ENCODE assay signal across 8 cellular contexts in genomic region chr5:151315998-151316597, GRCh38. TPM values are rescaled to one million over a fixed set of nuclear protein-coding genes. Genes with fewer than 3 reads are reported as not detected.
DNase-seq lines count a peak whose midpoint lies in the region; ATAC-seq, FAIRE-seq and TF ChIP-seq lines count a peak whose summit lies in the region.

No MANE protein-coding gene starts in this region.

- TF ChIP-seq EP300 in A549 (IDR thresholded peaks at IDR 0.05) (no peak), H1 (IDR thresholded peaks at IDR 0.05; ENCODE audit: borderline replicate concordance in 1 of 2, low read depth in 2 of 2, low read length in 2 of 2) (no peak)

- no peak overlapping the region for H2BK15ac ChIP-seq in H1 (ENCODE audit: low read length)

- no peaks in the 10 kb centered on the region for H3K4me1 Mint-ChIP-seq in activated CD4-positive, alpha-beta T cell treated with anti-CD3 and anti-CD28 coated beads, Interleukin-2, amount 10 ng/mL, durations not matched to agents 7 days and 5 days

- no peak overlapping the region for H3K27ac ChIP-seq in A549
- H3K27ac ChIP-seq in H1 (ENCODE audit: low read depth, low read length), result no peak overlapping the region

- H3K56ac ChIP-seq in H1 (replicated peaks; ENCODE audit: insufficient read length, low read depth, low read length), result no peak overlapping the region

- H3K36me3 Mint-ChIP-seq in activated CD4-positive, alpha-beta T cell treated with anti-CD3 and anti-CD28 coated beads, Interleukin-2, amount 10 ng/mL, durations not matched to agents 7 days and 5 days (ENCODE audit: low read depth), result no peaks in the 10 kb centered on the region

- H3K4ac ChIP-seq in H1 (replicated peaks; ENCODE audit: insufficient read length, low read depth, low read length), result no peak overlapping the region

- H3K4me1 ChIP-seq in A549 (no peaks in the 10 kb centered on the region), H1 (replicated peaks in 1 of 4; ENCODE audit: control insufficient read depth in 3 of 4, insufficient read depth in 4 of 4, low read length in 3 of 4) (peaks cover 0 to 2% (median 0%) of the 10 kb centered on the region in 4 experiments; a peak in 2 of 7 replicates)

- H2BK20ac ChIP-seq in H1 (ENCODE audit: low read length), result no peak overlapping the region

- H4K20me1 ChIP-seq in H1 (replicated peaks in 1 of 2; ENCODE audit: control insufficient read depth in 1 of 2, insufficient read depth in 2 of 2, low read length in 2 of 2), result no peaks in the 10 kb centered on the region

- no peak overlapping the region for H4K91ac ChIP-seq in H1 (replicated peaks; ENCODE audit: insufficient read length, low read length)

- FAIRE-seq in A549 (lab: Jason Lieb, UNC) (no peak), H1 (lab: Jason Lieb, UNC) (peak; percentile 78)

- CTCF ChIA-PET in A549 (lab: Yijun Ruan, JAX), result interaction anchor here (0.6 to 2.2 kb wide), 14 partner anchors 11 to 341 kb away, joined by 3 to 9 read pairs (median 4); partner anchors contain the start of genes CCDC69 and GM2A
- CTCF ChIA-PET in activated CD4-positive, alpha-beta T cell treated with anti-CD3 and anti-CD28 coated beads, Interleukin-2, amount 10 ng/mL, durations not matched to agents 7 days and 5 days (lab: Charles Lee), result interaction anchor here (0.9 to 1.7 kb wide), 6 partner anchors 29 to 455 kb away, joined by 3 to 7 read pairs (median 4); partner anchors contain the start of gene G3BP1
- CTCF ChIA-PET in H1 (lab: Charles Lee; ENCODE audit: partially characterized antibody), result interaction anchor here (0.7 to 4.8 kb wide), 43 partner anchors 8 to 426 kb away, joined by 3 to 45 read pairs (median 4); partner anchors contain the start of genes CCDC69, GM2A and SLC36A3

- no peak overlapping the region for H2BK12ac ChIP-seq in H1 (ENCODE audit: low read depth, low read length)

- TF ChIP-seq POLR2A in A549 (IDR thresholded peaks at IDR 0.05; ENCODE audit: low read length), result no peak
- no peak for TF ChIP-seq POLR2A in H1 (IDR thresholded peaks at IDR 0.05; ENCODE audit: control extremely low read depth in 1 of 2, low read depth in 2 of 2, low read length in 2 of 2)

- no peak overlapping the region for H2BK120ac ChIP-seq in H1 (replicated peaks; ENCODE audit: low read depth, low read length)

- H3K18ac ChIP-seq in H1 (ENCODE audit: extremely low read depth, low read length), result no peak overlapping the region

- no peak overlapping the region for H3K14ac ChIP-seq in H1 (ENCODE audit: insufficient read length)

- TF ChIP-seq RAD21 in A549 (conservative IDR thresholded peaks at IDR 0.05 in 1 of 2, IDR thresholded peaks at IDR 0.05 in 1 of 2) (peak; percentile 61 to 76), H1 (IDR thresholded peaks at IDR 0.05 in 1 of 2, conservative IDR thresholded peaks at IDR 0.05 in 1 of 2; ENCODE audit: low read depth in 2 of 2, low read length in 2 of 2) (peak; percentile 74 to 87)

- no peak overlapping the region for H4K8ac ChIP-seq in H1 (ENCODE audit: extremely low read depth, insufficient read depth, low read length)

- WGBS in A549 (ENCODE audit: missing lambda C conversion rate), result 36% methylated on average over 8 of the region's 8 CpGs
- 58% methylated on average over 8 of the region's 8 CpGs; no CpG with 5 or more reads in 1 of the 2 experiments for WGBS in H1 (ENCODE audit: extremely low coverage in 1 of 2, insufficient coverage in 1 of 2, insufficient read length in 1 of 2, insufficient replicate concordance in 2 of 2, low coverage in 1 of 2, low lambda C conversion rate in 2 of 2, missing lambda C conversion rate in 1 of 2), 2 experiments

- DNase-seq in A549 (ENCODE audit: low read depth in 1 of 2, low spot score in 1 of 2) (peak; percentile 62 to 77), NCI-H2029 (lab: John Stamatoyannopoulos, UW) (peak; percentile 60), H1 (ENCODE audit: low read depth in 1 of 2, low spot score in 2 of 2) (peak in 1 of 2 experiments; percentile 85), midbrain (lab: John Stamatoyannopoulos, UW) (peak; percentile 24)
- peak; percentile 57 for DNase-seq in activated CD4-positive, alpha-beta T cell treated with anti-CD3 and anti-CD28 coated beads, Interleukin-2, amount 10 ng/mL, durations not matched to agents 7 days and 5 days
- DNase-seq in stimulated activated CD8-positive, alpha-beta memory T cell treated with anti-CD3 and anti-CD28 coated beads, Interleukin-7, amount 100 ng/mL, for 24 hours (ENCODE audit: low read depth), result peak; percentile 22

- H2AK5ac ChIP-seq in H1 (ENCODE audit: low read depth, low read length), result no peak overlapping the region

- H3K9me3 Mint-ChIP-seq in activated CD4-positive, alpha-beta T cell treated with anti-CD3 and anti-CD28 coated beads, Interleukin-2, amount 10 ng/mL, durations not matched to agents 7 days and 5 days, result peaks cover 4% of the 10 kb centered on the region

- no peak overlapping the region for H3K4me3 Mint-ChIP-seq in activated CD4-positive, alpha-beta T cell treated with anti-CD3 and anti-CD28 coated beads, Interleukin-2, amount 10 ng/mL, durations not matched to agents 7 days and 5 days

- no peaks in the 10 kb centered on the region for H3K79me1 ChIP-seq in H1 (ENCODE audit: low read depth, low read length)

- no peaks in the 10 kb centered on the region for H3K79me2 ChIP-seq in H1 (ENCODE audit: control insufficient read depth in 1 of 2, insufficient read depth in 2 of 2, low read length in 2 of 2)

- H3K4me3 ChIP-seq in A549 (no peak overlapping the region), H1 (ENCODE audit: extremely low read depth in 1 of 4, insufficient read depth in 2 of 4, low read depth in 3 of 4, low read length in 4 of 4) (no peak overlapping the region)

- H4K5ac ChIP-seq in H1 (ENCODE audit: insufficient read length, low read depth, low read length), result no peak overlapping the region

- H3K9me3 ChIP-seq in A549, result peaks cover 4% of the 10 kb centered on the region; the same call in 2 of the 3 replicates
- H3K9me3 ChIP-seq in H1 (ENCODE audit: insufficient read depth in 2 of 2, low read depth in 1 of 2, low read length in 1 of 2), result no peaks in the 10 kb centered on the region

- no peaks in the 10 kb centered on the region for H3K36me3 ChIP-seq in H1 (ENCODE audit: control insufficient read depth in 2 of 4, insufficient read depth in 4 of 4, low read length in 3 of 4)

- ATAC-seq in A549, result peak; percentile 82 to 95
- peak; percentile 80 for ATAC-seq in HG02642 (IDR thresholded peaks at IDR 0.05; ENCODE audit: poor library complexity, unreplicated experiment)

- no peak overlapping the region for H2AFZ ChIP-seq in H1 (ENCODE audit: low read length)

- POLR2A ChIA-PET in A549 (lab: Yijun Ruan, JAX), result interaction anchor here (0.5 to 0.6 kb wide), 2 partner anchors 64 to 424 kb away, joined by 3 to 4 read pairs; partner anchors contain the start of gene GM2A
- POLR2A ChIA-PET in activated CD4-positive, alpha-beta T cell treated with anti-CD3 and anti-CD28 coated beads, Interleukin-2, amount 10 ng/mL, durations not matched to agents 7 days and 5 days (lab: Charles Lee), result no interaction called here
- POLR2A ChIA-PET in H1 (lab: Charles Lee; ENCODE audit: partially characterized antibody), result no interaction called here

- H3K27me3 Mint-ChIP-seq in activated CD4-positive, alpha-beta T cell treated with anti-CD3 and anti-CD28 coated beads, Interleukin-2, amount 10 ng/mL, durations not matched to agents 7 days and 5 days, result peaks cover 5% of the 10 kb centered on the region

- no peaks in the 10 kb centered on the region for H3K27me3 ChIP-seq in H1 (replicated peaks in 1 of 4; ENCODE audit: control insufficient read depth in 3 of 4, extremely low read depth in 1 of 4, insufficient read depth in 3 of 4, low read length in 3 of 4)

- peak; percentile 64 for TF ChIP-seq CTCF in A549 (IDR thresholded peaks at IDR 0.05)
- peak; percentile 95 for TF ChIP-seq CTCF in GM12872 (IDR thresholded peaks at IDR 0.05; ENCODE audit: insufficient read depth, low read depth, low read length)
- TF ChIP-seq CTCF in H1 (IDR thresholded peaks at IDR 0.05; ENCODE audit: control extremely low read depth in 1 of 3, insufficient read depth in 1 of 3, low read depth in 1 of 3, low read length in 3 of 3), result peak; percentile 81 to 90 (median 89)

- H3K4me2 ChIP-seq in A549 (no peak overlapping the region), H1 (ENCODE audit: insufficient read depth in 1 of 2, low read depth in 2 of 2, low read length in 2 of 2) (no peak overlapping the region)

- no peak overlapping the region for H2BK5ac ChIP-seq in H1 (ENCODE audit: low read depth, low read length)

- no peak overlapping the region for H3K9ac ChIP-seq in H1 (replicated peaks in 1 of 4; ENCODE audit: extremely low read depth in 1 of 4, low read depth in 3 of 4, low read length in 3 of 4)

- H3K23me2 ChIP-seq in H1 (ENCODE audit: low read depth, low read length), result no peaks in the 10 kb centered on the region

- H3K27ac Mint-ChIP-seq in activated CD4-positive, alpha-beta T cell treated with anti-CD3 and anti-CD28 coated beads, Interleukin-2, amount 10 ng/mL, durations not matched to agents 7 days and 5 days, result no peak overlapping the region

- no peak overlapping the region for H3K23ac ChIP-seq in H1 (ENCODE audit: insufficient read length)

RNA-seq across cellular contexts. Expression of gene SLC36A3, which starts 12.5 kb away (rescaled TPM):
- polyA plus RNA-seq in A549 (2011; rRNA removed), result not detected in 2 replicates
- not detected in 2 replicates for polyA plus RNA-seq in A549 (2012; cell fraction: cytosol; rRNA removed)
- polyA plus RNA-seq in A549 (2012; cell fraction: nucleus; rRNA removed), result not detected in 2 replicates
- not detected in 3 replicates for polyA plus RNA-seq in A549 (2017; fragmentation: RNase III; extraction: RNeasy Plus Mini Kit Qiagen cat#74134 plus additional on column Dnase treatment)
- not detected in 2 replicates for polyA minus RNA-seq in A549 (2011; rRNA and poly(A)+ RNA removed)
- total RNA-seq in activated CD4-positive, alpha-beta T cell treated with anti-CD3 and anti-CD28 coated beads, Interleukin-2, amount 10 ng/mL, durations not matched to agents 7 days and 5 days, result not detected
- total RNA-seq in H1 (2021; fragmentation: NEBNext Ultra II Directional; extraction: Animal tissue kit (Norgen Biotek cat#: 25700)), result not detected in 2 replicates
- polyA plus RNA-seq in H1 (2011; rRNA removed), result not detected in 2 replicates
- not detected for polyA plus RNA-seq in H1 (2011; cell fraction: cytosol; rRNA removed)
- polyA plus RNA-seq in H1 (2011; cell fraction: nucleus; rRNA removed), result not detected
- polyA plus RNA-seq in H1 (2012, experiment 1 of 2), result not detected in 4 replicates
- polyA plus RNA-seq in H1 (2012, experiment 2 of 2), result not detected
- not detected for polyA plus RNA-seq in H1 (2013, experiment 1 of 2)
- not detected for polyA plus RNA-seq in H1 (2013, experiment 2 of 2)
- not detected in 2 replicates for polyA minus RNA-seq in H1 (2011; rRNA and poly(A)+ RNA removed)
- polyA minus RNA-seq in H1 (2011; cell fraction: cytosol; rRNA and poly(A)+ RNA removed), result not detected
- not detected for polyA minus RNA-seq in H1 (2011; cell fraction: nucleus; rRNA and poly(A)+ RNA removed)

RNA-seq across cellular contexts. Expression of gene SLC36A2, which starts 31.3 kb away (rescaled TPM):
- polyA plus RNA-seq in A549 (2011; rRNA removed) (not detected in 2 replicates), A549 (2017; fragmentation: RNase III; extraction: RNeasy Plus Mini Kit Qiagen cat#74134 plus additional on column Dnase treatment) (not detected in 3 replicates), H1 (2011; rRNA removed) (0.24 and 0.30 TPM in 2 replicates)
- polyA plus RNA-seq in A549 (2012; cell fraction: cytosol; rRNA removed), result not detected in 2 replicates
- polyA plus RNA-seq in A549 (2012; cell fraction: nucleus; rRNA removed), result not detected in 2 replicates
- not detected in 2 replicates for polyA minus RNA-seq in A549 (2011; rRNA and poly(A)+ RNA removed)
- not detected for total RNA-seq in activated CD4-positive, alpha-beta T cell treated with anti-CD3 and anti-CD28 coated beads, Interleukin-2, amount 10 ng/mL, durations not matched to agents 7 days and 5 days
- total RNA-seq in H1 (2021; fragmentation: NEBNext Ultra II Directional; extraction: Animal tissue kit (Norgen Biotek cat#: 25700)), result not detected in 2 replicates
- polyA plus RNA-seq in H1 (2011; cell fraction: cytosol; rRNA removed), result 0.17 TPM
- 0.19 TPM for polyA plus RNA-seq in H1 (2011; cell fraction: nucleus; rRNA removed)
- 0.16 to 0.28 TPM (median 0.17 TPM) in 3 of 4 replicates, not detected in the other for polyA plus RNA-seq in H1 (2012, experiment 1 of 2)
- 0.05 TPM for polyA plus RNA-seq in H1 (2012, experiment 2 of 2)
- polyA plus RNA-seq in H1 (2013, experiment 1 of 2), result not detected
- 0.04 TPM for polyA plus RNA-seq in H1 (2013, experiment 2 of 2)
- 0.51 and 0.60 TPM in 2 replicates for polyA minus RNA-seq in H1 (2011; rRNA and poly(A)+ RNA removed)
- not detected for polyA minus RNA-seq in H1 (2011; cell fraction: cytosol; rRNA and poly(A)+ RNA removed)
- polyA minus RNA-seq in H1 (2011; cell fraction: nucleus; rRNA and poly(A)+ RNA removed), result not detected

Comparison
In these comparisons a context has a peak if more than half of its experiments do, and no peak if none do; other contexts are left out.
1. Of the 18 proteins assayed by ChIP-seq in both H1 and A549: peak only in H1: none; only in A549: none; in both: CTCF and RAD21; in neither: 16.